In genomic region chr6:28225056-28225834, GRCh38 we compare ENCODE assay signal across 8 cellular contexts.
DNase-seq lines count a peak whose midpoint lies in the region; ATAC-seq lines count a peak whose summit lies in the region.

ZSCAN9 (plus strand) TSS chr6:28225275; CDS start chr6:28227085, 1,810 bp downstream.

- H3K4me1 ChIP-seq in mucosa of stomach (ENCODE audit: control insufficient read depth, insufficient read depth, low read length), result peaks cover 3% of the 10 kb centered on the region

- H3K9ac ChIP-seq in mucosa of stomach (ENCODE audit: low read length), result peak within 1 kb of the TSS; percentile 68

- H3K36me3 ChIP-seq in mucosa of stomach (ENCODE audit: control insufficient read depth, insufficient read depth, low read length), result peaks cover 9% of the 10 kb centered on the region

- DNase-seq in COLO668 (lab: John Stamatoyannopoulos, UW; ENCODE audit: unreplicated experiment), result peak; percentile 81
- peak; percentile 59 to 89 for DNase-seq in NCI-H524 (lab: John Stamatoyannopoulos, UW)
- peak; percentile 45 for DNase-seq in activated T-cell treated with anti-CD3 and anti-CD28 coated beads for 48 hours (ENCODE audit: low read depth)
- DNase-seq in fibroblast of gingiva (ENCODE audit: low read depth), result peak; percentile 87
- peak; percentile 5 to 83 (median 51) for DNase-seq in substantia nigra (lab: John Stamatoyannopoulos, UW)

- H3K27ac ChIP-seq in substantia nigra (ENCODE audit: low read depth, low read length, poor library complexity, severe bottlenecking), result peak within 1 kb of the TSS; percentile 56

- ATAC-seq in GM19328 (IDR thresholded peaks at IDR 0.05; ENCODE audit: unreplicated experiment) (peak; percentile 73), HG03442 (IDR thresholded peaks at IDR 0.05; ENCODE audit: unreplicated experiment) (peak; percentile 85)

- no peaks in the 10 kb centered on the region for H3K9me3 ChIP-seq in mucosa of stomach (ENCODE audit: control insufficient read depth, low read length)

- peaks cover 15% of the 10 kb centered on the region for H3K27me3 ChIP-seq in mucosa of stomach (ENCODE audit: control insufficient read depth, insufficient read depth, low read length)

- H3K4me3 ChIP-seq in mucosa of stomach (ENCODE audit: low read length), result peak within 1 kb of the TSS; percentile 64

Comparison
In these comparisons a context has a peak if more than half of its experiments do, and no peak if none do; other contexts are left out.
1. Peak in every context shown above with its lines: DNase-seq, ATAC-seq, H3K4me3 ChIP-seq and H3K27ac ChIP-seq.